In the genomic region with DNA sequence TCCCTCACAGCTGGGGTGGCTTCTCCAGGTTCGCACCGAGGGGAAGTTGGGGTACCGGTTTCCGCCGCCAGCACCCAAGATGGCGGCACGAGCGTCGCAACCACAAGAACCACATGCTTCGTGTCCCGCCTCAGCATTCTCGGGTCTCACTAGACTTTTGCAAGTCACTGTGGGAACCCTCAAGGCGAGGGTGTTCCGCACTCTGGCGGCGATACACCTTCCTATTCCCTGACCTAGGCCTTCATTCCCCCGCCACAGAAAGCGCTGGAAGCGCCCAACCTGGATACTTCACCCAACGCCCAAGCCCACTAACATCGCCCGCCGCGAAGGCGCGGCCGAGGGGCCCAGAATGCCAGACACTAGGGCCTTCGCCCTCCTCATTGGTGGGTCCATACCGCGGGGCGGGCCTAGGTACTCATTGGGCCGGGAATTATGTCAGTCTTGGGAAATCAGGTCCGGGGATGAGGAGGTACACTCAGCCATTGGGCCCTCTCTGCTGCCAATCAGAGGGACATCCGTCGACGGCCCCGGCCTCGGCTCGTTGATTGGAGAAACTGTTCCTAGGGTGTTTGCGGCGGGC, we compare ENCODE assay signal across 1 cellular context.
TF ChIP-seq lines count a peak whose summit lies in the region.

No MANE protein-coding gene starts in this region.

TF ChIP-seq in HepG2, 621 proteins besides CTCF, POLR2A, EP300 and RAD21 (continued from another document and continues in another):
- TF ChIP-seq, protein P1, sequence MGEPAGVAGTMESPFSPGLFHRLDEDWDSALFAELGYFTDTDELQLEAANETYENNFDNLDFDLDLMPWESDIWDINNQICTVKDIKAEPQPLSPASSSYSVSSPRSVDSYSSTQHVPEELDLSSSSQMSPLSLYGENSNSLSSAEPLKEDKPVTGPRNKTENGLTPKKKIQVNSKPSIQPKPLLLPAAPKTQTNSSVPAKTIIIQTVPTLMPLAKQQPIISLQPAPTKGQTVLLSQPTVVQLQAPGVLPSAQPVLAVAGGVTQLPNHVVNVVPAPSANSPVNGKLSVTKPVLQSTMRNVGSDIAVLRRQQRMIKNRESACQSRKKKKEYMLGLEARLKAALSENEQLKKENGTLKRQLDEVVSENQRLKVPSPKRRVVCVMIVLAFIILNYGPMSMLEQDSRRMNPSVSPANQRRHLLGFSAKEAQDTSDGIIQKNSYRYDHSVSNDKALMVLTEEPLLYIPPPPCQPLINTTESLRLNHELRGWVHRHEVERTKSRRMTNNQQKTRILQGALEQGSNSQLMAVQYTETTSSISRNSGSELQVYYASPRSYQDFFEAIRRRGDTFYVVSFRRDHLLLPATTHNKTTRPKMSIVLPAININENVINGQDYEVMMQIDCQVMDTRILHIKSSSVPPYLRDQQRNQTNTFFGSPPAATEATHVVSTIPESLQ (CRISPR knock-in tag; conservative IDR thresholded peaks at IDR 0.05): no peak
- TF ChIP-seq ZNF317 (CRISPR knock-in tag; IDR thresholded peaks at IDR 0.05) (0 out of 2 replicates have a peak, but pooled peaks have one; percentile 50), ZBTB46 (CRISPR knock-in tag; IDR thresholded peaks at IDR 0.05; ENCODE audit: borderline replicate concordance) (peak; percentile 68; the same call in 1 of the 2 replicates), ZNF350 (CRISPR knock-in tag; IDR thresholded peaks at IDR 0.05; ENCODE audit: borderline replicate concordance, low read depth) (peak; percentile 77; the same call in 1 of the 2 replicates), ELF3 (CRISPR knock-in tag; IDR thresholded peaks at IDR 0.05) (peak; percentile 48; the same call in 1 of the 2 replicates), MEIS1 (CRISPR knock-in tag; IDR thresholded peaks at IDR 0.05; ENCODE audit: borderline replicate concordance) (peak; percentile 73; the same call in 1 of the 2 replicates), BRF2 (CRISPR knock-in tag; IDR thresholded peaks at IDR 0.05) (peak; percentile 14; the same call in 1 of the 2 replicates), NFYB (CRISPR knock-in tag; IDR thresholded peaks at IDR 0.05) (peak; percentile 97), CBX1 (IDR thresholded peaks at IDR 0.05; ENCODE audit: low read depth) (no peak), KDM4B (CRISPR knock-in tag; IDR thresholded peaks at IDR 0.05) (0 out of 2 replicates have a peak, but pooled peaks have one; percentile 11), ARID3A (IDR thresholded peaks at IDR 0.05; ENCODE audit: low read depth, low read length) (no peak; the same call in 1 of the 2 replicates), NCOA5 (CRISPR knock-in tag; IDR thresholded peaks at IDR 0.05) (no peak), ZNF30 (CRISPR knock-in tag; IDR thresholded peaks at IDR 0.05) (peak; percentile 94; the same call in 1 of the 2 replicates), ZNF792 (CRISPR knock-in tag; IDR thresholded peaks at IDR 0.05) (no peak; the same call in 1 of the 2 replicates), HBP1 (CRISPR knock-in tag; IDR thresholded peaks at IDR 0.05; ENCODE audit: low read depth) (0 out of 2 replicates have a peak, but pooled peaks have one; percentile 47), SYNCRIP (IDR thresholded peaks at IDR 0.05; ENCODE audit: insufficient read depth, low read depth, low read length) (no peak), CHD2 (IDR thresholded peaks at IDR 0.05; ENCODE audit: low read depth, low read length) (peak; percentile 73), ZNF543 (CRISPR knock-in tag; IDR thresholded peaks at IDR 0.05) (peak; percentile 94), NCOA1 (CRISPR knock-in tag; IDR thresholded peaks at IDR 0.05) (peak; percentile 73; the same call in 1 of the 2 replicates), ZNF770 (CRISPR knock-in tag; IDR thresholded peaks at IDR 0.05) (no peak), HMGXB4 (CRISPR knock-in tag; IDR thresholded peaks at IDR 0.05; ENCODE audit: borderline replicate concordance in 1 of 2, low read depth in 1 of 2) (peak in 1 of 2 experiments; percentile 66; a peak in 2 of 4 replicates), IRX3 (CRISPR knock-in tag; IDR thresholded peaks at IDR 0.05; ENCODE audit: borderline replicate concordance, low read depth) (0 out of 2 replicates have a peak, but pooled peaks have one; percentile 82), GATAD2A (CRISPR knock-in tag; IDR thresholded peaks at IDR 0.05) (no peak), POLR2AphosphoS2 (IDR thresholded peaks at IDR 0.05; ENCODE audit: low read depth, low read length) (no peak), NFIC (IDR thresholded peaks at IDR 0.05; ENCODE audit: low read length) (no peak), ETS1 (CRISPR knock-in tag; IDR thresholded peaks at IDR 0.05) (no peak), KLF9 (CRISPR knock-in tag; IDR thresholded peaks at IDR 0.05; ENCODE audit: low read depth) (no peak), FOXA3 (CRISPR knock-in tag; IDR thresholded peaks at IDR 0.05) (no peak), MED13 (CRISPR knock-in tag; IDR thresholded peaks at IDR 0.05) (0 out of 2 replicates have a peak, but pooled peaks have one; percentile 50), PAXIP1 (CRISPR knock-in tag; conservative IDR thresholded peaks at IDR 0.05) (no peak), SMAD1 (CRISPR knock-in tag; IDR thresholded peaks at IDR 0.05; ENCODE audit: borderline replicate concordance, low read depth) (0 out of 2 replicates have a peak, but pooled peaks have one; percentile 22)
- TF ChIP-seq, protein P2, sequence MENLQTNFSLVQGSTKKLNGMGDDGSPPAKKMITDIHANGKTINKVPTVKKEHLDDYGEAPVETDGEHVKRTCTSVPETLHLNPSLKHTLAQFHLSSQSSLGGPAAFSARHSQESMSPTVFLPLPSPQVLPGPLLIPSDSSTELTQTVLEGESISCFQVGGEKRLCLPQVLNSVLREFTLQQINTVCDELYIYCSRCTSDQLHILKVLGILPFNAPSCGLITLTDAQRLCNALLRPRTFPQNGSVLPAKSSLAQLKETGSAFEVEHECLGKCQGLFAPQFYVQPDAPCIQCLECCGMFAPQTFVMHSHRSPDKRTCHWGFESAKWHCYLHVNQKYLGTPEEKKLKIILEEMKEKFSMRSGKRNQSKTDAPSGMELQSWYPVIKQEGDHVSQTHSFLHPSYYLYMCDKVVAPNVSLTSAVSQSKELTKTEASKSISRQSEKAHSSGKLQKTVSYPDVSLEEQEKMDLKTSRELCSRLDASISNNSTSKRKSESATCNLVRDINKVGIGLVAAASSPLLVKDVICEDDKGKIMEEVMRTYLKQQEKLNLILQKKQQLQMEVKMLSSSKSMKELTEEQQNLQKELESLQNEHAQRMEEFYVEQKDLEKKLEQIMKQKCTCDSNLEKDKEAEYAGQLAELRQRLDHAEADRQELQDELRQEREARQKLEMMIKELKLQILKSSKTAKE (CRISPR knock-in tag; IDR thresholded peaks at IDR 0.05; ENCODE audit: borderline replicate concordance): no peak
